ENCODE assay signal across 19 cellular contexts in genomic region chr1:109543283-109543987, GRCh38. TPM values are rescaled to one million over a fixed set of nuclear protein-coding genes. Genes with fewer than 3 reads are reported as not detected.
DNase-seq lines count a peak whose midpoint lies in the region; ATAC-seq, FAIRE-seq and TF ChIP-seq lines count a peak whose summit lies in the region.
"Had no signal": no experiment of that assay in that cellular context is flagged by ENCODE, and none has a peak within 500 bp of the region (broad histone marks: within the 10 kb centered on the region; RNA-seq: fewer than 3 reads in every experiment).

No MANE protein-coding gene starts in this region.

- peaks cover 1% of the 10 kb centered on the region for H3K36me3 Mint-ChIP-seq in memory B cell
- no peaks in the 10 kb centered on the region for H3K36me3 Mint-ChIP-seq in progenitor cell of endocrine pancreas (ENCODE audit: insufficient read depth)

- H3K27me3 ChIP-seq in heart right ventricle: no peaks in the 10 kb centered on the region
- H3K27me3 ChIP-seq in K562 (ENCODE audit: control insufficient read depth in 2 of 2, insufficient read depth in 2 of 2, low read length in 2 of 2): peaks cover 2 to 13% of the 10 kb centered on the region in 2 experiments; a peak in 2 of 5 replicates
- H3K27me3 ChIP-seq: BLaER1 had no signal

- no peak for FAIRE-seq in K562 (lab: Jason Lieb, UNC)
- FAIRE-seq: GM18507, HTR-8/SVneo had no signal

- H3K36me3 ChIP-seq in heart right ventricle: no peaks in the 10 kb centered on the region
- no peaks in the 10 kb centered on the region for H3K36me3 ChIP-seq in K562 (ENCODE audit: control insufficient read depth, insufficient read depth, low read length)
- H3K36me3 ChIP-seq: BLaER1, HAP-1 had no signal

- no peak for TF ChIP-seq EP300 in K562 (IDR thresholded peaks at IDR 0.05; ENCODE audit: low read length)

- H3K9me1 ChIP-seq in K562 (ENCODE audit: control insufficient read depth, insufficient read depth, low read length): no peaks in the 10 kb centered on the region

- POLR2A ChIA-PET in K562 (lab: Yijun Ruan, JAX): interaction anchor here (0.6 to 2.5 kb wide), 5 partner anchors 9 to 291 kb away, joined by 3 to 10 read pairs (median 4); no protein-coding TSS in a partner anchor

- peak overlapping the region in 1 of 2 experiments; percentile 27; a peak in 3 of 4 replicates for H3K9ac ChIP-seq in K562 (ENCODE audit: insufficient read depth in 1 of 2, low read depth in 2 of 2, low read length in 2 of 2)
- H3K9ac ChIP-seq: BLaER1 had no signal

- peak overlapping the region; percentile 69 for H3K27ac Mint-ChIP-seq in memory B cell
- H3K27ac Mint-ChIP-seq in progenitor cell of endocrine pancreas: no peak overlapping the region
- H3K27ac Mint-ChIP-seq: GM23338 had no signal

- H3K79me2 ChIP-seq in K562 (ENCODE audit: control insufficient read depth, insufficient read depth, low read length): peaks cover 19% of the 10 kb centered on the region

- peak; percentile 57 for DNase-seq in cardiac septum (ENCODE audit: low spot score)
- no peak for DNase-seq in heart right ventricle
- peak in 2 of 4 experiments; percentile 18 to 45 for DNase-seq in K562 (ENCODE audit: extremely low read depth in 1 of 4, low spot score in 3 of 4)
- no peak for DNase-seq in memory B cell (ENCODE audit: low spot score in 2 of 2)
- peak; percentile 20 for DNase-seq in stimulated activated CD8-positive, alpha-beta memory T cell treated with anti-CD3 and anti-CD28 coated beads, Interleukin-4, amount 100 ng/mL, for 48 hours
- DNase-seq in HPDE6-E6E7 (ENCODE audit: extremely low spot score): no peak
- DNase-seq in progenitor cell of endocrine pancreas (ENCODE audit: low spot score, unreplicated experiment): no peak
- DNase-seq: 8988T; AML-193; Caco-2; CD8-positive, alpha-beta memory T cell; DND-41; GDM1 had no signal

- ATAC-seq in heart right ventricle (no peak), K562 (no peak), memory B cell (ENCODE audit: low read depth) (no peak), GM19395 (IDR thresholded peaks at IDR 0.05; ENCODE audit: unreplicated experiment) (no peak)
- ATAC-seq: GM23338 had no signal

- WGBS in heart right ventricle, 2 donors: 89 to 92% methylated on average over 24 of the region's 24 CpGs
- WGBS in K562 (ENCODE audit: insufficient coverage, low coverage, missing lambda C conversion rate): 49% methylated on average over 20 of the region's 24 CpGs

- no peak overlapping the region for H3K27ac ChIP-seq in heart right ventricle
- no peak overlapping the region for H3K27ac ChIP-seq in K562 (ENCODE audit: extremely low read depth, low read depth, low read length)
- H3K27ac ChIP-seq: BLaER1 had no signal

- no peak overlapping the region for H3K4me2 ChIP-seq in K562 (ENCODE audit: insufficient read depth, low read length)
- H3K4me2 ChIP-seq: BLaER1, GM23338 had no signal

- in situ Hi-C loops in K562 (cut with MboI): no loop called here

- H3K4me3 Mint-ChIP-seq in memory B cell (no peak overlapping the region), progenitor cell of endocrine pancreas (ENCODE audit: low read depth) (no peak overlapping the region)
- H3K4me3 Mint-ChIP-seq: GM23338 had no signal

- H3K4me1 ChIP-seq in heart right ventricle (peaks cover 0 to 19% (median 13%) of the 10 kb centered on the region in 9 donors), K562 (replicated peaks in 1 of 2; ENCODE audit: control insufficient read depth in 2 of 2, insufficient read depth in 2 of 2, low read length in 2 of 2) (peaks cover 4 to 16% of the 10 kb centered on the region in 2 experiments; a peak in 4 of 5 replicates)
- H3K4me1 ChIP-seq: HAP-1 had no signal

- CTCF ChIA-PET in K562 (lab: Yijun Ruan, JAX; ENCODE audit: low intra/inter-chr PET ratio): no interaction called here

- no peak for TF ChIP-seq RAD21 in K562 (CRISPR knock-in tag; conservative IDR thresholded peaks at IDR 0.05 in 1 of 2, IDR thresholded peaks at IDR 0.05 in 1 of 2)

- H3K4me1 Mint-ChIP-seq in memory B cell: peaks cover 13% of the 10 kb centered on the region
- H3K4me1 Mint-ChIP-seq in progenitor cell of endocrine pancreas (ENCODE audit: low read depth): peaks cover 11% of the 10 kb centered on the region

- no peak for TF ChIP-seq POLR2A in K562 (conservative IDR thresholded peaks at IDR 0.05)

- TF ChIP-seq CTCF in heart right ventricle (IDR thresholded peaks at IDR 0.05) (no peak), K562 (IDR thresholded peaks at IDR 0.05 in 2 of 3, conservative IDR thresholded peaks at IDR 0.05 in 1 of 3; ENCODE audit: insufficient read depth in 2 of 3, low read depth in 1 of 3, low read length in 3 of 3) (no peak), progenitor cell of endocrine pancreas (IDR thresholded peaks at IDR 0.05; ENCODE audit: unreplicated experiment) (no peak)

- H2AFZ ChIP-seq in K562 (ENCODE audit: low read depth, low read length): 0 out of 2 replicates have a peak overlapping the region, but pooled peaks have one; percentile 10
- H2AFZ ChIP-seq: GM23338 had no signal

- intact Hi-C loops in cardiac septum (cut with DNase I) (no loop called here), heart right ventricle (cut with DNase I) (loop anchor here in 5 of 10 donors (5.0 to 10.0 kb wide), 4 partner anchors 84 to 441 kb away; partner anchors contain the start of genes AHCYL1 (in 3 of the 5) and EPS8L3 (in 1 of the 5)), K562 (cut with micrococcal nuclease) (no loop called here)

- peaks cover 2% of the 10 kb centered on the region for H3K27me3 Mint-ChIP-seq in memory B cell
- peaks cover 40% of the 10 kb centered on the region for H3K27me3 Mint-ChIP-seq in progenitor cell of endocrine pancreas
- H3K27me3 Mint-ChIP-seq: CD8-positive, alpha-beta memory T cell had no signal

- H4K20me1 ChIP-seq in K562 (replicated peaks; ENCODE audit: control insufficient read depth, insufficient read depth, low read length): no peaks in the 10 kb centered on the region
- H4K20me1 ChIP-seq: BLaER1 had no signal

- BruUV-seq in K562 (replicated peaks; lab: Mats Ljungman, UMichigan): no TSS peak

- no peaks in the 10 kb centered on the region for H3K9me3 Mint-ChIP-seq in memory B cell
- no peaks in the 10 kb centered on the region for H3K9me3 Mint-ChIP-seq in progenitor cell of endocrine pancreas (ENCODE audit: low read depth)
- H3K9me3 Mint-ChIP-seq: CD8-positive, alpha-beta memory T cell; GM23338 had no signal

- H3K9me3 ChIP-seq in heart right ventricle (no peaks in the 10 kb centered on the region), K562 (replicated peaks; ENCODE audit: control insufficient read depth, insufficient read depth, low read depth, low read length) (no peaks in the 10 kb centered on the region)
- H3K9me3 ChIP-seq: BLaER1, Caco-2, HAP-1 had no signal

- H3K4me3 ChIP-seq in heart right ventricle: no peak overlapping the region
- H3K4me3 ChIP-seq in K562: no peak overlapping the region
- H3K4me3 ChIP-seq: BLaER1, GM23338, HAP-1 had no signal

RNA-seq across cellular contexts. Expression of gene GPR61, which starts 3.8 kb away (rescaled TPM):
- total RNA-seq in cardiac septum: 0.13 TPM
- 1 to 10 TPM in 1 of 10 donors, under 1 TPM in 7, not detected in 2; 0.11 to 1.0 (median 0.31) TPM for total RNA-seq in heart right ventricle
- not detected for polyA plus RNA-seq in heart right ventricle
- total RNA-seq in K562 (2011; cell fraction: chromatin; rRNA removed; ENCODE audit: low replicate concordance): not detected in 2 replicates
- under 0.01 TPM in 1 of 2 replicates, not detected in the other for total RNA-seq in K562 (2011; cell fraction: nucleolus; rRNA removed)
- 0.29 TPM in 1 of 2 replicates, not detected in the other for total RNA-seq in K562 (2011; cell fraction: nucleoplasm; rRNA removed)
- total RNA-seq in K562 (2014; rRNA removed): not detected in 2 replicates
- total RNA-seq in K562 (2014; rRNA removed; fragmentation: Illumina TruSeq; extraction: Trizol): 0.04 TPM in 1 of 2 replicates, not detected in the other
- total RNA-seq in K562 (2015; rRNA removed; fragmentation: Illumina TruSeq; extraction: Trizol): 0.15 TPM in 1 of 2 replicates, not detected in the other
- total RNA-seq in K562 (2021): not detected in 2 replicates
- polyA plus RNA-seq in K562 (2011; rRNA removed): 0.15 TPM in 1 of 2 replicates, not detected in the other
- 0.01 TPM in 1 of 2 replicates, not detected in the other for polyA plus RNA-seq in K562 (2011; cell fraction: cytosol; rRNA removed)
- polyA plus RNA-seq in K562 (2011; cell fraction: nucleus; rRNA removed): not detected in 2 replicates
- 0.90 and 1.3 TPM in 2 replicates for polyA plus RNA-seq in K562 (2012)
- polyA plus RNA-seq in K562 (2014; fragmentation: Illumina TruSeq; extraction: Trizol): not detected in 2 replicates
- polyA plus RNA-seq in K562 (2014; fragmentation: Nextera tagmentation; extraction: Ambion mirVana): 1 to 10 TPM in 1 of 2 experiments, under 1 TPM in 1; 0.65 to 1.1 TPM
- 0.25 TPM in 1 of 2 replicates, not detected in the other for polyA plus RNA-seq in K562 (2014; rRNA removed)
- polyA minus RNA-seq in K562 (2011; rRNA and poly(A)+ RNA removed): 0.28 and 0.54 TPM in 2 replicates
- polyA minus RNA-seq in K562 (2011; cell fraction: cytosol; rRNA and poly(A)+ RNA removed): not detected in 2 replicates
- polyA minus RNA-seq in K562 (2011; cell fraction: nucleus; rRNA and poly(A)+ RNA removed): 0.89 TPM in 1 of 2 replicates, not detected in the other
- 0.53 TPM in 1 of 2 replicates, not detected in the other for total RNA-seq in progenitor cell of endocrine pancreas
- total RNA-seq: Caco-2, GM23338 had no signal
- polyA plus RNA-seq: CD8-positive, alpha-beta memory T cell had no signal

RNA-seq across cellular contexts. Expression of gene GNAI3, which starts 5.0 kb away (rescaled TPM):
- total RNA-seq in cardiac septum (3.9 TPM), heart right ventricle (1 to 10 TPM; 2.1 to 3.6 (median 2.8) TPM), K562 (2014; rRNA removed) (7.1 and 7.9 TPM in 2 replicates), K562 (2014; rRNA removed; fragmentation: Illumina TruSeq; extraction: Trizol) (12.9 and 14.3 TPM in 2 replicates), K562 (2015; rRNA removed; fragmentation: Illumina TruSeq; extraction: Trizol) (11.0 and 11.9 TPM in 2 replicates), K562 (2021) (9.1 TPM in 2 replicates), progenitor cell of endocrine pancreas (10.0 and 10.3 TPM in 2 replicates)
- polyA plus RNA-seq in heart right ventricle (1 to 10 TPM; 1.6 to 2.2 TPM), K562 (2011; rRNA removed) (8.8 and 13.2 TPM in 2 replicates), K562 (2014; fragmentation: Illumina TruSeq; extraction: Trizol) (8.5 and 8.9 TPM in 2 replicates), K562 (2014; fragmentation: Nextera tagmentation; extraction: Ambion mirVana) (1 to 10 TPM; 6.9 to 8.0 TPM), K562 (2014; rRNA removed) (6.3 and 6.8 TPM in 2 replicates)
- 4.4 and 10.9 TPM in 2 replicates for total RNA-seq in K562 (2011; cell fraction: chromatin; rRNA removed; ENCODE audit: low replicate concordance)
- total RNA-seq in K562 (2011; cell fraction: nucleolus; rRNA removed): 3.5 and 3.9 TPM in 2 replicates
- 8.6 and 16.3 TPM in 2 replicates for total RNA-seq in K562 (2011; cell fraction: nucleoplasm; rRNA removed)
- 2.1 and 5.2 TPM in 2 replicates for polyA plus RNA-seq in K562 (2011; cell fraction: cytosol; rRNA removed)
- 1.5 and 2.5 TPM in 2 replicates for polyA plus RNA-seq in K562 (2011; cell fraction: nucleus; rRNA removed)
- 7.9 and 9.5 TPM in 2 replicates for polyA plus RNA-seq in K562 (2012)
- 23.7 and 24.6 TPM in 2 replicates for polyA minus RNA-seq in K562 (2011; rRNA and poly(A)+ RNA removed)
- polyA minus RNA-seq in K562 (2011; cell fraction: cytosol; rRNA and poly(A)+ RNA removed): 5.8 and 6.5 TPM in 2 replicates
- polyA minus RNA-seq in K562 (2011; cell fraction: nucleus; rRNA and poly(A)+ RNA removed): 5.3 and 10.7 TPM in 2 replicates

RNA-seq across cellular contexts. Expression of gene AMIGO1, which starts 33.9 kb away (rescaled TPM):
- total RNA-seq in cardiac septum: 13.8 TPM
- 10 to 100 TPM; 11.9 to 16.6 (median 14.7) TPM for total RNA-seq in heart right ventricle
- 1 to 10 TPM; 2.8 to 4.0 TPM for polyA plus RNA-seq in heart right ventricle
- total RNA-seq in K562 (2011; cell fraction: chromatin; rRNA removed; ENCODE audit: low replicate concordance): 0.69 and 0.83 TPM in 2 replicates
- 0.39 and 0.83 TPM in 2 replicates for total RNA-seq in K562 (2011; cell fraction: nucleolus; rRNA removed)
- total RNA-seq in K562 (2011; cell fraction: nucleoplasm; rRNA removed): 1.0 and 1.2 TPM in 2 replicates
- total RNA-seq in K562 (2014; rRNA removed): 0.78 and 1.00 TPM in 2 replicates
- 0.67 and 0.69 TPM in 2 replicates for total RNA-seq in K562 (2014; rRNA removed; fragmentation: Illumina TruSeq; extraction: Trizol)
- total RNA-seq in K562 (2015; rRNA removed; fragmentation: Illumina TruSeq; extraction: Trizol): 0.53 and 0.54 TPM in 2 replicates
- 0.72 and 1.0 TPM in 2 replicates for total RNA-seq in K562 (2021)
- 0.33 and 0.46 TPM in 2 replicates for polyA plus RNA-seq in K562 (2011; rRNA removed)
- polyA plus RNA-seq in K562 (2011; cell fraction: cytosol; rRNA removed): 0.50 and 0.70 TPM in 2 replicates
- 0.46 and 0.54 TPM in 2 replicates for polyA plus RNA-seq in K562 (2011; cell fraction: nucleus; rRNA removed)
- polyA plus RNA-seq in K562 (2012): 0.68 and 0.84 TPM in 2 replicates
- polyA plus RNA-seq in K562 (2014; fragmentation: Illumina TruSeq; extraction: Trizol): 0.76 and 0.83 TPM in 2 replicates
- under 1 TPM; 0.24 to 0.31 TPM for polyA plus RNA-seq in K562 (2014; fragmentation: Nextera tagmentation; extraction: Ambion mirVana)
- 0.45 and 0.71 TPM in 2 replicates for polyA plus RNA-seq in K562 (2014; rRNA removed)
- polyA minus RNA-seq in K562 (2011; rRNA and poly(A)+ RNA removed): 0.39 and 0.56 TPM in 2 replicates
- 0.36 and 0.48 TPM in 2 replicates for polyA minus RNA-seq in K562 (2011; cell fraction: cytosol; rRNA and poly(A)+ RNA removed)
- polyA minus RNA-seq in K562 (2011; cell fraction: nucleus; rRNA and poly(A)+ RNA removed): 0.27 and 0.67 TPM in 2 replicates
- 7.0 and 7.2 TPM in 2 replicates for total RNA-seq in progenitor cell of endocrine pancreas

RNA-seq across cellular contexts. Expression of gene CYB561D1, which starts 49.5 kb away (rescaled TPM):
- total RNA-seq in cardiac septum (5.5 TPM), heart right ventricle (1 to 10 TPM; 3.3 to 7.6 (median 4.5) TPM), K562 (2014; rRNA removed) (1.8 and 2.6 TPM in 2 replicates), K562 (2014; rRNA removed; fragmentation: Illumina TruSeq; extraction: Trizol) (2.6 and 3.2 TPM in 2 replicates), K562 (2015; rRNA removed; fragmentation: Illumina TruSeq; extraction: Trizol) (3.1 and 3.5 TPM in 2 replicates), K562 (2021) (5.9 and 7.2 TPM in 2 replicates), progenitor cell of endocrine pancreas (11.1 TPM in 2 replicates)
- polyA plus RNA-seq in heart right ventricle (1 to 10 TPM; 3.0 to 3.6 TPM), K562 (2011; rRNA removed) (6.8 and 8.7 TPM in 2 replicates), K562 (2014; fragmentation: Illumina TruSeq; extraction: Trizol) (4.0 and 4.6 TPM in 2 replicates), K562 (2014; fragmentation: Nextera tagmentation; extraction: Ambion mirVana) (under 1 TPM; 0.71 to 0.72 TPM), K562 (2014; rRNA removed) (4.9 and 5.5 TPM in 2 replicates)
- total RNA-seq in K562 (2011; cell fraction: chromatin; rRNA removed; ENCODE audit: low replicate concordance): 10.5 and 21.1 TPM in 2 replicates
- 13.8 and 15.2 TPM in 2 replicates for total RNA-seq in K562 (2011; cell fraction: nucleolus; rRNA removed)
- total RNA-seq in K562 (2011; cell fraction: nucleoplasm; rRNA removed): 15.0 and 15.6 TPM in 2 replicates
- 9.0 and 11.4 TPM in 2 replicates for polyA plus RNA-seq in K562 (2011; cell fraction: cytosol; rRNA removed)
- polyA plus RNA-seq in K562 (2011; cell fraction: nucleus; rRNA removed): 13.7 and 16.3 TPM in 2 replicates
- polyA plus RNA-seq in K562 (2012): 5.5 and 9.8 TPM in 2 replicates
- 3.8 and 4.1 TPM in 2 replicates for polyA minus RNA-seq in K562 (2011; rRNA and poly(A)+ RNA removed)
- polyA minus RNA-seq in K562 (2011; cell fraction: cytosol; rRNA and poly(A)+ RNA removed): 2.4 and 2.7 TPM in 2 replicates
- 5.5 and 8.4 TPM in 2 replicates for polyA minus RNA-seq in K562 (2011; cell fraction: nucleus; rRNA and poly(A)+ RNA removed)

RNA-seq across cellular contexts. Expression of gene ATXN7L2, which starts 59.7 kb away (rescaled TPM):
- total RNA-seq in cardiac septum (3.8 TPM), heart right ventricle (1 to 10 TPM; 1.8 to 3.0 (median 2.5) TPM), K562 (2014; rRNA removed) (6.3 and 10.4 TPM in 2 replicates), K562 (2014; rRNA removed; fragmentation: Illumina TruSeq; extraction: Trizol) (1.9 and 2.3 TPM in 2 replicates), K562 (2015; rRNA removed; fragmentation: Illumina TruSeq; extraction: Trizol) (4.4 and 5.8 TPM in 2 replicates), K562 (2021) (9.4 and 10.0 TPM in 2 replicates), progenitor cell of endocrine pancreas (17.6 and 19.6 TPM in 2 replicates)
- polyA plus RNA-seq in heart right ventricle (10 to 100 TPM in 1 of 2 donors, 1 to 10 TPM in 1; 3.2 to 11.4 TPM), K562 (2011; rRNA removed) (3.1 and 5.9 TPM in 2 replicates), K562 (2014; fragmentation: Illumina TruSeq; extraction: Trizol) (7.1 and 8.5 TPM in 2 replicates), K562 (2014; fragmentation: Nextera tagmentation; extraction: Ambion mirVana) (under 1 TPM; 0.21 to 0.56 TPM), K562 (2014; rRNA removed) (10.4 and 11.1 TPM in 2 replicates)
- total RNA-seq in K562 (2011; cell fraction: chromatin; rRNA removed; ENCODE audit: low replicate concordance): 13.4 and 39.5 TPM in 2 replicates
- total RNA-seq in K562 (2011; cell fraction: nucleolus; rRNA removed): 28.8 and 32.7 TPM in 2 replicates
- 14.5 and 23.4 TPM in 2 replicates for total RNA-seq in K562 (2011; cell fraction: nucleoplasm; rRNA removed)
- 4.0 and 11.5 TPM in 2 replicates for polyA plus RNA-seq in K562 (2011; cell fraction: cytosol; rRNA removed)
- polyA plus RNA-seq in K562 (2011; cell fraction: nucleus; rRNA removed): 23.4 and 48.0 TPM in 2 replicates
- 5.9 and 6.8 TPM in 2 replicates for polyA plus RNA-seq in K562 (2012)
- 2.4 and 3.5 TPM in 2 replicates for polyA minus RNA-seq in K562 (2011; rRNA and poly(A)+ RNA removed)
- 2.6 and 4.1 TPM in 2 replicates for polyA minus RNA-seq in K562 (2011; cell fraction: cytosol; rRNA and poly(A)+ RNA removed)
- polyA minus RNA-seq in K562 (2011; cell fraction: nucleus; rRNA and poly(A)+ RNA removed): 13.1 and 13.6 TPM in 2 replicates

Comparison
In these comparisons a context has a peak if more than half of its experiments do, and no peak if none do; other contexts are left out.
1. DNase-seq: peak in cardiac septum (single experiment) and stimulated activated CD8-positive, alpha-beta memory T cell treated with anti-CD3 and anti-CD28 coated beads, Interleukin-4, amount 100 ng/mL, for 48 hours (single experiment); none in heart right ventricle (0 of 2), memory B cell (0 of 2), HPDE6-E6E7 (single experiment) and progenitor cell of endocrine pancreas (single experiment).